ENCODE assay signal across 8 cellular contexts in the genomic region with DNA sequence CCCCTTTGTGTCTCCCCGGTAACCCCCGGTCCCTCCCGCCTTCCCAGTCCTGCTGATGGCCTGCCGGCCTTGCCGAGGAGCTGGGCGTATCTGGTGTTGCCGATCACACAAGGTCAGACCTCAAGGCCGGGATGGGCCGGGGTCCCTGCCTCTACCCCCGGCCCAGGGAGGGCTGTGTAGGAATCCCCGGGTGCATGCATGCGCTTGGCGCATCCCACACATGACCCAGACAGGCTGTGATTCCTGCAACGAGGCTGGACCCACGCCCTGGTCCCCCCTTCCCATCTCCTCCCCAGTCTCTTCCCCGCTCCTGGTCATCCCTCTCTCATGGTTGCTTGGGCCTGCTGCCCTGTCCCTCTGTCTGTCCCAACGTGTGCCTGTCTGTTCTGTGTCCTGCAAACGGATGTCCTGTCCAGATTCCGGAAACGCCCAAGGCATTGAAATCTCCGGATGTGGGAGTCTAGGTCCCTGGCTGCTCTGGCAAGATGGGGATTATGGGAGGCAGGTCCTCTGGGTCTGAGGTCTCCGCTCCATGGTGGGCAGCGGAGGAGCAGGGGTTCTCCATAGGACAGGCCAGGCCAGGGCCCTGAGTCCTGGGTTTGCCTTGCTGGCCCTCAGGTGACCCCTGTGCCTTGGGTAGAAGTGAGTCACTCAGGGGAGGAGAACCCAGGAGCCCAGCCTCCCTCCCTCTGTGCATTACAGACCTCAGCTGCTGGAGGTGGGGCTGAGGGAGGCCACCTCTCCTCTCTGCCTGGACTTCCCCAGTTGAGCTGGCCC. TPM values are rescaled to one million over a fixed set of nuclear protein-coding genes. Genes with fewer than 3 reads are reported as not detected.
A peak's percentile ranks its signal among the peaks of the same experiment; 100 is the strongest.
DNase-seq lines count a peak whose midpoint lies in the region; ATAC-seq and TF ChIP-seq lines count a peak whose summit lies in the region.

No MANE protein-coding gene starts in this region.

- H3K36me3 ChIP-seq in naive thymus-derived CD4-positive, alpha-beta T cell (ENCODE audit: control insufficient read depth in 2 of 3, insufficient read depth in 3 of 3, low read length in 3 of 3), result no peaks in the 10 kb centered on the region
- H3K36me3 ChIP-seq in vagina, result no peaks in the 10 kb centered on the region

- no peaks in the 10 kb centered on the region for H3K27me3 ChIP-seq in naive thymus-derived CD4-positive, alpha-beta T cell (ENCODE audit: control insufficient read depth in 2 of 2, insufficient read depth in 2 of 2, low read length in 2 of 2)
- H3K27me3 ChIP-seq in vagina, result no peaks in the 10 kb centered on the region

- TF ChIP-seq POLR2A in vagina (IDR thresholded peaks at IDR 0.05), result no peak

- H3K9me3 ChIP-seq in naive thymus-derived CD4-positive, alpha-beta T cell (ENCODE audit: control insufficient read depth in 2 of 3, low read length in 3 of 3), result no peaks in the 10 kb centered on the region
- H3K9me3 ChIP-seq in vagina, result no peaks in the 10 kb centered on the region

- peak overlapping the region; percentile 79 for H3K27ac ChIP-seq in 22Rv1
- peak overlapping the region; percentile 88 for H3K27ac ChIP-seq in naive thymus-derived CD4-positive, alpha-beta T cell (ENCODE audit: low read depth, low read length)
- H3K27ac ChIP-seq in vagina, result peak overlapping the region; percentile 91

- peaks cover 26% of the 10 kb centered on the region for H3K4me1 Mint-ChIP-seq in endothelial cell (ENCODE audit: unreplicated experiment)
- H3K4me1 Mint-ChIP-seq in naive thymus-derived CD4-positive, alpha-beta T cell, result peaks cover 21 to 64% (median 49%) of the 10 kb centered on the region in 7 donors

- H3K36me3 Mint-ChIP-seq in endothelial cell (ENCODE audit: low read depth, unreplicated experiment), result peaks cover 7% of the 10 kb centered on the region
- peaks cover 0 to 9% (median 0%) of the 10 kb centered on the region in 5 donors for H3K36me3 Mint-ChIP-seq in naive thymus-derived CD4-positive, alpha-beta T cell

- peaks cover 10% of the 10 kb centered on the region for H3K27me3 Mint-ChIP-seq in endothelial cell (ENCODE audit: unreplicated experiment)
- peaks cover 0 to 11% (median 0%) of the 10 kb centered on the region in 5 donors for H3K27me3 Mint-ChIP-seq in naive thymus-derived CD4-positive, alpha-beta T cell

- H3K4me3 Mint-ChIP-seq in endothelial cell (ENCODE audit: unreplicated experiment), result peak overlapping the region; percentile 85
- peak overlapping the region; percentile 61 to 84 (median 80) for H3K4me3 Mint-ChIP-seq in naive thymus-derived CD4-positive, alpha-beta T cell

- H3K9me3 Mint-ChIP-seq in endothelial cell (ENCODE audit: unreplicated experiment), result no peaks in the 10 kb centered on the region
- peaks cover 0 to 1% (median 0%) of the 10 kb centered on the region in 11 donors for H3K9me3 Mint-ChIP-seq in naive thymus-derived CD4-positive, alpha-beta T cell

- no peak for TF ChIP-seq CTCF in 22Rv1 (IDR thresholded peaks at IDR 0.05)
- TF ChIP-seq CTCF in HFF-Myc (IDR thresholded peaks at IDR 0.05; ENCODE audit: low read depth, low read length, missing control alignments), result no peak
- no peak for TF ChIP-seq CTCF in WI38 (IDR thresholded peaks at IDR 0.05; ENCODE audit: low read depth, low read length)
- TF ChIP-seq CTCF in endothelial cell (IDR thresholded peaks at IDR 0.05; ENCODE audit: unreplicated experiment), result no peak
- TF ChIP-seq CTCF in vagina (IDR thresholded peaks at IDR 0.05), result no peak

- peaks cover 33 to 37% of the 10 kb centered on the region in 2 donors for H3K4me1 ChIP-seq in naive thymus-derived CD4-positive, alpha-beta T cell (ENCODE audit: control insufficient read depth in 2 of 2, insufficient read depth in 2 of 2, low read length in 2 of 2)
- H3K4me1 ChIP-seq in vagina, result peaks cover 50% of the 10 kb centered on the region

- intact Hi-C loops in naive thymus-derived CD4-positive, alpha-beta T cell (cut with micrococcal nuclease), result loop anchor here in 1 of 2 donors (5.0 kb wide), 4 partner anchors 118 to 453 kb away; a partner anchor contains a TSS
- intact Hi-C loops in vagina (cut with DNase I), result loop anchor here (5.0 kb wide), 1 partner anchor 38 kb away; no protein-coding TSS in a partner anchor

- DNase-seq in HFF-Myc (ENCODE audit: extremely low read depth, low read depth) (peak; percentile 26), endothelial cell (ENCODE audit: low spot score) (no peak), vagina (ENCODE audit: extremely low spot score in 2 of 2) (peak in 1 of 2 donors; percentile 92), NCI-H1436 (lab: John Stamatoyannopoulos, UW) (no peak)
- peak in 2 of 9 donors; percentile 32 to 45 for DNase-seq in naive thymus-derived CD4-positive, alpha-beta T cell

- POLR2A ChIA-PET in naive thymus-derived CD4-positive, alpha-beta T cell (lab: Charles Lee), result interaction anchor here (0.6 to 0.8 kb wide), 3 partner anchors 22 to 284 kb away, joined by 3 to 4 read pairs (median 3); no protein-coding TSS in a partner anchor

- H3K4me3 ChIP-seq in HFF-Myc (replicated peaks; ENCODE audit: low read depth, low read length), result peak overlapping the region; percentile 70
- peak overlapping the region; percentile 82 for H3K4me3 ChIP-seq in WI38 (ENCODE audit: low read depth, low read length)
- peak overlapping the region; percentile 67 for H3K4me3 ChIP-seq in naive thymus-derived CD4-positive, alpha-beta T cell (ENCODE audit: low read length)
- peak overlapping the region; percentile 85 to 96 for H3K4me3 ChIP-seq in vagina

- CTCF ChIA-PET in naive thymus-derived CD4-positive, alpha-beta T cell (lab: Charles Lee), result interaction anchor here (1.1 kb wide), 1 partner anchor 46 kb away, joined by 5 read pairs; no protein-coding TSS in a partner anchor

- peak overlapping the region; percentile 38 for H3K27ac Mint-ChIP-seq in endothelial cell (ENCODE audit: unreplicated experiment)
- H3K27ac Mint-ChIP-seq in naive thymus-derived CD4-positive, alpha-beta T cell, result peak overlapping the region; percentile 79 to 97 (median 89)

- peak; percentile 77 for ATAC-seq in naive thymus-derived CD4-positive, alpha-beta T cell
- no peak for ATAC-seq in HG03432 (IDR thresholded peaks at IDR 0.05; ENCODE audit: unreplicated experiment)

RNA-seq across cellular contexts. Expression of a gene that starts 1.6 kb away (rescaled TPM):
- 207 TPM for total RNA-seq in endothelial cell (ENCODE audit: unreplicated experiment)
- 100 to 1,000 TPM; 194 to 211 (median 206) TPM for total RNA-seq in naive thymus-derived CD4-positive, alpha-beta T cell
- polyA plus RNA-seq in naive thymus-derived CD4-positive, alpha-beta T cell, result 10 to 100 TPM; 47.2 to 88.2 TPM
- total RNA-seq in vagina, result 72.7 TPM

RNA-seq across cellular contexts. Expression of a gene that starts 15.6 kb away (rescaled TPM):
- total RNA-seq in endothelial cell (ENCODE audit: unreplicated experiment) (81.1 TPM), vagina (81.8 TPM)
- 100 to 1,000 TPM; 135 to 288 (median 215) TPM for total RNA-seq in naive thymus-derived CD4-positive, alpha-beta T cell
- polyA plus RNA-seq in naive thymus-derived CD4-positive, alpha-beta T cell, result 100 to 1,000 TPM in 1 of 2 donors, 10 to 100 TPM in 1; 98.6 to 134 TPM

RNA-seq across cellular contexts. Expression of a gene that starts 40.4 kb away (rescaled TPM):
- total RNA-seq in endothelial cell (ENCODE audit: unreplicated experiment) (0.31 TPM), vagina (not detected)
- under 1 TPM in 1 of 5 experiments, not detected in 4; 0.46 TPM for total RNA-seq in naive thymus-derived CD4-positive, alpha-beta T cell
- polyA plus RNA-seq in naive thymus-derived CD4-positive, alpha-beta T cell, result not detected

RNA-seq across cellular contexts. Expression of a gene that starts 53.5 kb away (rescaled TPM):
- 12.8 TPM for total RNA-seq in endothelial cell (ENCODE audit: unreplicated experiment)
- 1,000 to 10,000 TPM in 1 of 5 experiments, 100 to 1,000 TPM in 4; 128 to 1,529 (median 215) TPM for total RNA-seq in naive thymus-derived CD4-positive, alpha-beta T cell
- 100 to 1,000 TPM; 122 to 214 TPM for polyA plus RNA-seq in naive thymus-derived CD4-positive, alpha-beta T cell
- total RNA-seq in vagina, result 43.5 TPM
